In the genomic region with DNA sequence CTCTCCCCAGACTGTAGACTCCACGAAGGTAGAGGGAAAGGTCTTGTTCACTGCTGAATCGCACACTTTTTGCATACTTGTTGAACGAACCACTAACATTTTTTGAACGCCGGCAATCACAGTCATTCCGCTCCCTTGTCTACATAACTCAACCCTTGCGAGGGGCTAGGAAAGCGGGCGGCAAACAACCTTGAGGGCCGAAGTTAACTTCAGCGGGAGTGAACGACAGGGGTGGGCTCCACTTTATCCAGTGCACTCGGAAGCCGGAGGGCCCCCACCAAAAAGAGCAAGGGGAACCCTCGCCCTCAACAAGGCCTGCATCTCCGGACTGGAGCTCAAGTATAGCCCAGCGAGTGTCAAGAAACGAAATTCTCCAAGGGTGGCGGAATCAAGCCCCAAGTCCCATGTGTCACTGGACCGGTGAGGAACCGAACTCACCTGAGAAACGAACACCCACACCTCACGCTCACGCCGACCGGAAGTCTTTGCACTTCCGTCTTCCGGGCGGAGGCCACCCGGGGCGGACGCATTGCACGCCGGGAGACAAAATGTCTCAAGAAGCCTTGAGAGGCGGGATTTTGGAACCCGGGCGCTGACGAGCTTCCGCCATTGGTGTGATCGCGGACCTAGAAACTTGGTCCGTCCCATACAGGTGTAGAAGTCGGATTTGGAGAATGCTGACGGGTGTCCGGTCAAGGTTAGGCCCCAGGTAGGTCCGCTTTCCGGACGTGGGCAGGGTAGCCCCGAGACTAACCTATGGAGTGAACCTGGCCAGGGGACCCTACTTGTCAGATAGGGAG, we compare ENCODE assay signal across 1 cellular context.
TF ChIP-seq lines count a peak whose summit lies in the region.

LLPH (minus strand) TSS at position 484 of the 800 bp plus-strand sequence. CDS start 1,644 bp downstream, outside the sequence.

TF ChIP-seq in H1, 55 proteins besides CTCF, POLR2A, EP300 and RAD21:
- TF ChIP-seq TCF12 (IDR thresholded peaks at IDR 0.05; ENCODE audit: low read depth, low read length) (no peak), KDM4A (IDR thresholded peaks at IDR 0.05; ENCODE audit: low read depth, low read length, severe bottlenecking) (peak; percentile 55), GTF2F1 (IDR thresholded peaks at IDR 0.05; ENCODE audit: borderline replicate concordance, low read depth, low read length) (no peak), NRF1 (IDR thresholded peaks at IDR 0.05; ENCODE audit: low read depth, low read length) (no peak), SIRT6 (IDR thresholded peaks at IDR 0.05; ENCODE audit: low read length) (no peak), TAF1 (IDR thresholded peaks at IDR 0.05; ENCODE audit: low read depth, low read length) (peak; percentile 80), YY1 (IDR thresholded peaks at IDR 0.05; ENCODE audit: low read depth, low read length) (peak; percentile 88), JUN (IDR thresholded peaks at IDR 0.05; ENCODE audit: low read depth, low read length) (no peak), RBBP5 (IDR thresholded peaks at IDR 0.05; ENCODE audit: borderline replicate concordance, low read depth, low read length) (no peak; the same call in 1 of the 2 replicates), PHF8 (conservative IDR thresholded peaks at IDR 0.05; ENCODE audit: low read depth, low read length) (peak; percentile 78), SIN3A (conservative IDR thresholded peaks at IDR 0.05 in 1 of 2, IDR thresholded peaks at IDR 0.05 in 1 of 2; ENCODE audit: low read depth in 1 of 2, low read length in 2 of 2) (peak in 1 of 2 experiments; percentile 86; a peak in 2 of 4 replicates), TEAD4 (IDR thresholded peaks at IDR 0.05; ENCODE audit: low read depth, low read length) (no peak), CREB1 (IDR thresholded peaks at IDR 0.05) (no peak), SP4 (IDR thresholded peaks at IDR 0.05; ENCODE audit: low read length) (no peak), CBX8 (IDR thresholded peaks at IDR 0.05; ENCODE audit: borderline replicate concordance, low read depth, low read length) (no peak), SIX5 (IDR thresholded peaks at IDR 0.05; ENCODE audit: low read depth, low read length) (no peak), BRCA1 (IDR thresholded peaks at IDR 0.05; ENCODE audit: low read depth, low read length) (no peak), RXRA (IDR thresholded peaks at IDR 0.05; ENCODE audit: insufficient read depth, low read depth, low read length) (no peak), EZH2 (IDR thresholded peaks at IDR 0.05; ENCODE audit: low read depth, low read length, severe bottlenecking) (no peak), ASH2L (IDR thresholded peaks at IDR 0.05; ENCODE audit: low read length) (peak; percentile 78), SAP30 (IDR thresholded peaks at IDR 0.05; ENCODE audit: insufficient read depth, insufficient replicate concordance, low read length) (peak; percentile 47), CHD1 (IDR thresholded peaks at IDR 0.05; ENCODE audit: low read depth, low read length) (no peak), CEBPB (IDR thresholded peaks at IDR 0.05; ENCODE audit: low read depth, low read length) (no peak), SP2 (IDR thresholded peaks at IDR 0.05; ENCODE audit: low read length) (no peak), EGR1 (IDR thresholded peaks at IDR 0.05; ENCODE audit: borderline replicate concordance, low read depth, low read length) (no peak), GABPA (IDR thresholded peaks at IDR 0.05; ENCODE audit: borderline replicate concordance, insufficient read depth, low read length) (peak; percentile 87; the same call in 1 of the 2 replicates), ZNF274 (IDR thresholded peaks at IDR 0.05; ENCODE audit: borderline replicate concordance, extremely low read depth, low read length) (no peak), RFX5 (IDR thresholded peaks at IDR 0.05; ENCODE audit: borderline replicate concordance, low read depth, low read length) (no peak), TAF7 (optimal IDR thresholded peaks at IDR 0.05; ENCODE audit: borderline replicate concordance, low read depth, low read length) (peak; percentile 69), POLR2AphosphoS5 (IDR thresholded peaks at IDR 0.05; ENCODE audit: low read depth, low read length) (peak; percentile 67), CHD2 (IDR thresholded peaks at IDR 0.05; ENCODE audit: low read length) (no peak), NANOG (IDR thresholded peaks at IDR 0.05; ENCODE audit: insufficient read depth, low read depth, low read length, poor library complexity, severe bottlenecking) (no peak), SP1 (IDR thresholded peaks at IDR 0.05; ENCODE audit: low read depth, low read length) (no peak)
- TF ChIP-seq, protein P1, sequence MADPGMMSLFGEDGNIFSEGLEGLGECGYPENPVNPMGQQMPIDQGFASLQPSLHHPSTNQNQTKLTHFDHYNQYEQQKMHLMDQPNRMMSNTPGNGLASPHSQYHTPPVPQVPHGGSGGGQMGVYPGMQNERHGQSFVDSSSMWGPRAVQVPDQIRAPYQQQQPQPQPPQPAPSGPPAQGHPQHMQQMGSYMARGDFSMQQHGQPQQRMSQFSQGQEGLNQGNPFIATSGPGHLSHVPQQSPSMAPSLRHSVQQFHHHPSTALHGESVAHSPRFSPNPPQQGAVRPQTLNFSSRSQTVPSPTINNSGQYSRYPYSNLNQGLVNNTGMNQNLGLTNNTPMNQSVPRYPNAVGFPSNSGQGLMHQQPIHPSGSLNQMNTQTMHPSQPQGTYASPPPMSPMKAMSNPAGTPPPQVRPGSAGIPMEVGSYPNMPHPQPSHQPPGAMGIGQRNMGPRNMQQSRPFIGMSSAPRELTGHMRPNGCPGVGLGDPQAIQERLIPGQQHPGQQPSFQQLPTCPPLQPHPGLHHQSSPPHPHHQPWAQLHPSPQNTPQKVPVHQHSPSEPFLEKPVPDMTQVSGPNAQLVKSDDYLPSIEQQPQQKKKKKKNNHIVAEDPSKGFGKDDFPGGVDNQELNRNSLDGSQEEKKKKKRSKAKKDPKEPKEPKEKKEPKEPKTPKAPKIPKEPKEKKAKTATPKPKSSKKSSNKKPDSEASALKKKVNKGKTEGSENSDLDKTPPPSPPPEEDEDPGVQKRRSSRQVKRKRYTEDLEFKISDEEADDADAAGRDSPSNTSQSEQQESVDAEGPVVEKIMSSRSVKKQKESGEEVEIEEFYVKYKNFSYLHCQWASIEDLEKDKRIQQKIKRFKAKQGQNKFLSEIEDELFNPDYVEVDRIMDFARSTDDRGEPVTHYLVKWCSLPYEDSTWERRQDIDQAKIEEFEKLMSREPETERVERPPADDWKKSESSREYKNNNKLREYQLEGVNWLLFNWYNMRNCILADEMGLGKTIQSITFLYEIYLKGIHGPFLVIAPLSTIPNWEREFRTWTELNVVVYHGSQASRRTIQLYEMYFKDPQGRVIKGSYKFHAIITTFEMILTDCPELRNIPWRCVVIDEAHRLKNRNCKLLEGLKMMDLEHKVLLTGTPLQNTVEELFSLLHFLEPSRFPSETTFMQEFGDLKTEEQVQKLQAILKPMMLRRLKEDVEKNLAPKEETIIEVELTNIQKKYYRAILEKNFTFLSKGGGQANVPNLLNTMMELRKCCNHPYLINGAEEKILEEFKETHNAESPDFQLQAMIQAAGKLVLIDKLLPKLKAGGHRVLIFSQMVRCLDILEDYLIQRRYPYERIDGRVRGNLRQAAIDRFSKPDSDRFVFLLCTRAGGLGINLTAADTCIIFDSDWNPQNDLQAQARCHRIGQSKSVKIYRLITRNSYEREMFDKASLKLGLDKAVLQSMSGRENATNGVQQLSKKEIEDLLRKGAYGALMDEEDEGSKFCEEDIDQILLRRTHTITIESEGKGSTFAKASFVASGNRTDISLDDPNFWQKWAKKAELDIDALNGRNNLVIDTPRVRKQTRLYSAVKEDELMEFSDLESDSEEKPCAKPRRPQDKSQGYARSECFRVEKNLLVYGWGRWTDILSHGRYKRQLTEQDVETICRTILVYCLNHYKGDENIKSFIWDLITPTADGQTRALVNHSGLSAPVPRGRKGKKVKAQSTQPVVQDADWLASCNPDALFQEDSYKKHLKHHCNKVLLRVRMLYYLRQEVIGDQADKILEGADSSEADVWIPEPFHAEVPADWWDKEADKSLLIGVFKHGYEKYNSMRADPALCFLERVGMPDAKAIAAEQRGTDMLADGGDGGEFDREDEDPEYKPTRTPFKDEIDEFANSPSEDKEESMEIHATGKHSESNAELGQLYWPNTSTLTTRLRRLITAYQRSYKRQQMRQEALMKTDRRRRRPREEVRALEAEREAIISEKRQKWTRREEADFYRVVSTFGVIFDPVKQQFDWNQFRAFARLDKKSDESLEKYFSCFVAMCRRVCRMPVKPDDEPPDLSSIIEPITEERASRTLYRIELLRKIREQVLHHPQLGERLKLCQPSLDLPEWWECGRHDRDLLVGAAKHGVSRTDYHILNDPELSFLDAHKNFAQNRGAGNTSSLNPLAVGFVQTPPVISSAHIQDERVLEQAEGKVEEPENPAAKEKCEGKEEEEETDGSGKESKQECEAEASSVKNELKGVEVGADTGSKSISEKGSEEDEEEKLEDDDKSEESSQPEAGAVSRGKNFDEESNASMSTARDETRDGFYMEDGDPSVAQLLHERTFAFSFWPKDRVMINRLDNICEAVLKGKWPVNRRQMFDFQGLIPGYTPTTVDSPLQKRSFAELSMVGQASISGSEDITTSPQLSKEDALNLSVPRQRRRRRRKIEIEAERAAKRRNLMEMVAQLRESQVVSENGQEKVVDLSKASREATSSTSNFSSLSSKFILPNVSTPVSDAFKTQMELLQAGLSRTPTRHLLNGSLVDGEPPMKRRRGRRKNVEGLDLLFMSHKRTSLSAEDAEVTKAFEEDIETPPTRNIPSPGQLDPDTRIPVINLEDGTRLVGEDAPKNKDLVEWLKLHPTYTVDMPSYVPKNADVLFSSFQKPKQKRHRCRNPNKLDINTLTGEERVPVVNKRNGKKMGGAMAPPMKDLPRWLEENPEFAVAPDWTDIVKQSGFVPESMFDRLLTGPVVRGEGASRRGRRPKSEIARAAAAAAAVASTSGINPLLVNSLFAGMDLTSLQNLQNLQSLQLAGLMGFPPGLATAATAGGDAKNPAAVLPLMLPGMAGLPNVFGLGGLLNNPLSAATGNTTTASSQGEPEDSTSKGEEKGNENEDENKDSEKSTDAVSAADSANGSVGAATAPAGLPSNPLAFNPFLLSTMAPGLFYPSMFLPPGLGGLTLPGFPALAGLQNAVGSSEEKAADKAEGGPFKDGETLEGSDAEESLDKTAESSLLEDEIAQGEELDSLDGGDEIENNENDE (IDR thresholded peaks at IDR 0.05; ENCODE audit: insufficient replicate concordance, low read length), result no peak
- TF ChIP-seq, protein P2, sequence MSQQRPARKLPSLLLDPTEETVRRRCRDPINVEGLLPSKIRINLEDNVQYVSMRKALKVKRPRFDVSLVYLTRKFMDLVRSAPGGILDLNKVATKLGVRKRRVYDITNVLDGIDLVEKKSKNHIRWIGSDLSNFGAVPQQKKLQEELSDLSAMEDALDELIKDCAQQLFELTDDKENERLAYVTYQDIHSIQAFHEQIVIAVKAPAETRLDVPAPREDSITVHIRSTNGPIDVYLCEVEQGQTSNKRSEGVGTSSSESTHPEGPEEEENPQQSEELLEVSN (IDR thresholded peaks at IDR 0.05), result no peak
- TF ChIP-seq, protein P3, sequence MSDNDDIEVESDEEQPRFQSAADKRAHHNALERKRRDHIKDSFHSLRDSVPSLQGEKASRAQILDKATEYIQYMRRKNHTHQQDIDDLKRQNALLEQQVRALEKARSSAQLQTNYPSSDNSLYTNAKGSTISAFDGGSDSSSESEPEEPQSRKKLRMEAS (IDR thresholded peaks at IDR 0.05), result no peak
- TF ChIP-seq, protein P4, sequence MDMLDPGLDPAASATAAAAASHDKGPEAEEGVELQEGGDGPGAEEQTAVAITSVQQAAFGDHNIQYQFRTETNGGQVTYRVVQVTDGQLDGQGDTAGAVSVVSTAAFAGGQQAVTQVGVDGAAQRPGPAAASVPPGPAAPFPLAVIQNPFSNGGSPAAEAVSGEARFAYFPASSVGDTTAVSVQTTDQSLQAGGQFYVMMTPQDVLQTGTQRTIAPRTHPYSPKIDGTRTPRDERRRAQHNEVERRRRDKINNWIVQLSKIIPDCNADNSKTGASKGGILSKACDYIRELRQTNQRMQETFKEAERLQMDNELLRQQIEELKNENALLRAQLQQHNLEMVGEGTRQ (IDR thresholded peaks at IDR 0.05; ENCODE audit: low read length), result no peak
- TF ChIP-seq, protein P5, sequence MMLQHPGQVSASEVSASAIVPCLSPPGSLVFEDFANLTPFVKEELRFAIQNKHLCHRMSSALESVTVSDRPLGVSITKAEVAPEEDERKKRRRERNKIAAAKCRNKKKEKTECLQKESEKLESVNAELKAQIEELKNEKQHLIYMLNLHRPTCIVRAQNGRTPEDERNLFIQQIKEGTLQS (IDR thresholded peaks at IDR 0.05; ENCODE audit: insufficient read depth, low read depth, low read length), result no peak
